13 cellular contexts compared by ENCODE assay signal in the genomic region with DNA sequence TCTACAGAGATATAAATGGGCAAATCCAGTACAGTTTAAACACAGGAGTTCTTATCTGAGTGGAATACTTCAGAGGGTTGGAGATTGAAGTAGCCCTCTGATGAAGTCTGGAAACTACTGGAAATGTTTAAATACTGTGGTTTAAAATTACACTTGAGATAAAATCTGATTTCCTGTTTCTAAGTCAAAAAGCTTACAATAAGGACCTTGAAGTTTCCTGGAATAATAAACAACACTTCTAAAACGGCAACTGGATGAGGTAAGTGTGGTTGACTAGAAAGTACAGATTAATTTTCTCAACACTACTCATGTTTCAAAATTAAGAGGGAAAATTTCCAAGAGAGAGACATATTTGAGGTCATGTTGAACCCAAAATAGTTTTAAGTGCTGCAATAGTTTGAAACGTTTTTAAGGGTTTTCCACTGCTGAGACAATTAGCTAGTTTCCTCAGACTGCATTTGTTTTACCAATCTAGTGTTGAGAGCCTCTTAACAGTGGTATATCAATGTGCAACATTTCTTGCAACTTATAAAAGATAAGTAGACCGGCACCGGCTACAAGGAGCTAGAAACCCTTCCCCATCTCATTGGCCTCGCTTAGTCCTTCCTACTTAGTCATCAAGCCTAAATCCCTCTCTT. TPM values are rescaled to one million over a fixed set of nuclear protein-coding genes. Genes with fewer than 3 reads are reported as not detected.
DNase-seq lines count a peak whose midpoint lies in the region; ATAC-seq and TF ChIP-seq lines count a peak whose summit lies in the region.
"Had no signal": no experiment of that assay in that cellular context is flagged by ENCODE, and none has a peak within 500 bp of the region (broad histone marks: within the 10 kb centered on the region; RNA-seq: fewer than 3 reads in every experiment).

No MANE protein-coding gene starts in this region.

- peaks cover 3% of the 10 kb centered on the region for H3K36me3 Mint-ChIP-seq in T-cell

- H3K36me3 ChIP-seq in heart left ventricle (no peaks in the 10 kb centered on the region), aorta (ENCODE audit: control insufficient read depth in 1 of 2, insufficient read depth in 2 of 2, low read length in 1 of 2) (no peaks in the 10 kb centered on the region)

- H3K9me3 ChIP-seq in heart left ventricle: no peaks in the 10 kb centered on the region
- no peaks in the 10 kb centered on the region for H3K9me3 ChIP-seq in aorta (ENCODE audit: control insufficient read depth, low read length)

- no peaks in the 10 kb centered on the region for H3K27me3 Mint-ChIP-seq in T-cell
- H3K27me3 Mint-ChIP-seq: IgD-negative memory B cell had no signal

- H3K27me3 ChIP-seq in heart left ventricle (peaks cover 0 to 9% (median 0%) of the 10 kb centered on the region in 9 donors), aorta (ENCODE audit: control insufficient read depth in 1 of 2, insufficient read depth in 2 of 2, low read length in 1 of 2) (no peaks in the 10 kb centered on the region)

- H3K4me1 ChIP-seq in heart left ventricle: peaks cover 0 to 65% (median 10%) of the 10 kb centered on the region in 12 donors
- H3K4me1 ChIP-seq in aorta (ENCODE audit: control insufficient read depth in 1 of 2, insufficient read depth in 2 of 2, low read length in 2 of 2): no peaks in the 10 kb centered on the region

- peak overlapping the region in 6 of 12 donors; percentile 19 to 76 (median 42) for H3K27ac ChIP-seq in heart left ventricle
- H3K27ac ChIP-seq in aorta (ENCODE audit: low read depth in 1 of 2, low read length in 2 of 2): no peak overlapping the region

- DNase-seq in Right ventricle myocardium superior: no peak
- DNase-seq in cardiac septum (ENCODE audit: low spot score): no peak
- DNase-seq in T-cell: no peak
- DNase-seq in heart left ventricle: no peak
- no peak for DNase-seq in aorta
- DNase-seq in HPDE6-E6E7 (ENCODE audit: extremely low spot score): no peak
- DNase-seq in NAMALWA (ENCODE audit: low spot score): no peak
- DNase-seq in 8988T: no peak
- DNase-seq: kidney glomerular epithelial cell, NCI-H524 treated with DMSO at 0.1 percent for 48 hours, T1000 had no signal

- peak overlapping the region in 1 of 3 donors; percentile 62 for H3K4me3 Mint-ChIP-seq in T-cell
- H3K4me3 Mint-ChIP-seq: IgD-negative memory B cell had no signal

- POLR2A ChIA-PET in T-cell (lab: Charles Lee): interaction anchor here (0.5 to 1.6 kb wide), 7 partner anchors 12 to 29 kb away, joined by 3 to 6 read pairs (median 4); no protein-coding TSS in a partner anchor

- intact Hi-C loops in Right ventricle myocardium superior (cut with DNase I): no loop called here
- intact Hi-C loops in cardiac septum (cut with DNase I): no loop called here
- intact Hi-C loops in heart left ventricle (cut with DNase I): no loop called here
- intact Hi-C loops in aorta (cut with DNase I): no loop called here

- H3K9me3 Mint-ChIP-seq in T-cell: no peaks in the 10 kb centered on the region
- H3K9me3 Mint-ChIP-seq: IgD-negative memory B cell had no signal

- TF ChIP-seq CTCF in heart left ventricle (IDR thresholded peaks at IDR 0.05): no peak

- CTCF ChIA-PET in T-cell (lab: Charles Lee): interaction anchor here (0.7 to 2.9 kb wide), 15 partner anchors 9 to 118 kb away, joined by 3 to 21 read pairs (median 4); no protein-coding TSS in a partner anchor

- WGBS in heart left ventricle, 4 donors: 29 to 38% (median 31%) methylated on average over 5 of the region's 5 CpGs
- 23 to 26% methylated on average over 5 of the region's 5 CpGs for WGBS in aorta, 2 donors

- peak; percentile 80 for ATAC-seq in Right ventricle myocardium superior (ENCODE audit: poor library complexity)
- peak; percentile 72 to 84 (median 76) for ATAC-seq in T-cell (replicated peaks in 1 of 4)
- ATAC-seq in heart left ventricle: peak in 3 of 4 donors; percentile 57 to 79 (median 74)
- ATAC-seq in aorta (ENCODE audit: low FRiP score): peak; percentile 52

- no peak overlapping the region for H3K27ac Mint-ChIP-seq in T-cell
- H3K27ac Mint-ChIP-seq: IgD-negative memory B cell had no signal

- no peak for TF ChIP-seq POLR2A in heart left ventricle (IDR thresholded peaks at IDR 0.05)

- H3K4me3 ChIP-seq in heart left ventricle (no peak overlapping the region), aorta (ENCODE audit: low read length in 2 of 2) (no peak overlapping the region)

- H3K4me1 Mint-ChIP-seq in T-cell: peaks cover 28 to 40% (median 36%) of the 10 kb centered on the region in 3 donors

RNA-seq across cellular contexts. Expression of a gene that starts 27.4 kb away (rescaled TPM):
- total RNA-seq in Right ventricle myocardium superior: 0.24 TPM
- 0.62 TPM for total RNA-seq in cardiac septum
- total RNA-seq in T-cell: 100 to 1,000 TPM; 101 to 125 (median 110) TPM
- total RNA-seq in heart left ventricle: 1 to 10 TPM in 2 of 9 donors, under 1 TPM in 7; 0.14 to 2.3 (median 0.54) TPM
- polyA plus RNA-seq in heart left ventricle: under 1 TPM in 1 of 2 donors, not detected in 1; 0.06 TPM
- total RNA-seq in aorta: 1 to 10 TPM in 1 of 2 donors, under 1 TPM in 1; 0.97 to 2.4 TPM
- polyA plus RNA-seq in aorta: not detected
- total RNA-seq: renal cortical epithelial cell had no signal

RNA-seq across cellular contexts. Expression of a gene that starts 41.2 kb away (rescaled TPM):
- total RNA-seq in Right ventricle myocardium superior (0.70 TPM), cardiac septum (0.51 TPM), T-cell (1 to 10 TPM in 2 of 5 donors, under 1 TPM in 3; 0.46 to 2.7 (median 0.93) TPM), heart left ventricle (1 to 10 TPM in 4 of 9 donors, under 1 TPM in 5; 0.23 to 1.6 (median 0.82) TPM), aorta (1 to 10 TPM; 1.0 to 1.8 TPM)
- polyA plus RNA-seq in heart left ventricle (under 1 TPM; 0.08 to 0.19 TPM), aorta (under 1 TPM; 0.13 to 0.69 TPM)
- total RNA-seq: renal cortical epithelial cell had no signal
- polyA plus RNA-seq: IgD-negative memory B cell had no signal

Comparison
In these comparisons a context has a peak if more than half of its experiments do, and no peak if none do; other contexts are left out.
1. RNA of a gene that starts 27.4 kb away (total RNA-seq): 101 to 125 TPM in T-cell; 0.97 to 2.4 TPM in aorta, 0.62 TPM in cardiac septum (single experiment), 0.14 to 2.3 TPM in heart left ventricle and 0.24 TPM in Right ventricle myocardium superior (single experiment); every median in the first group is over 10 times any median in the second.
2. Peak in every context shown above with its lines, with median percentiles within 50 percentile points of each other: ATAC-seq.